ENCODE assay signal across 2 cellular contexts in the genomic region with DNA sequence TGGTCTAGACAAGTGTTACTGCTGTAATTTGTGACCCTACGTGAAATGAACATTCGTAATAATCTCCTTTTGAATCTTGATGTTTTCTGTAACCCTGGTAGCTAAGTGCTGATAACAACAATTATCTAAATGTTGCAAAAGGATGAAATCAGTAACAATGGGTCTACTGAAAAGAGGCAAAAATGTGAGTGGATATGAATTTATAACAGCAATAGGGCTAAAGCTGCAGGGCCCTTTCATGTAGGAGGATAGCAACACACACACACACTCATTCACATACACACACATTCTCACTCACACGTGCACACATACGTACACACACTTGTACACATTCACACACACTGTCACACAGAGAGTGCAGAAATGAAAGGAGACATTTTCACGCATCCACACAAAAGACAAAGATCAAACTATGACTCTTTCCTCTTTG.
TF ChIP-seq lines count a peak whose summit lies in the region.

No MANE protein-coding gene starts in this region.

TF ChIP-seq in SK-N-SH treated with all-trans-retinoic acid at 6 μM for 48 hours, 23 proteins besides CTCF, POLR2A, EP300 and RAD21 (continued from another document):
- TF ChIP-seq GLIS3 (CRISPR knock-in tag; IDR thresholded peaks at IDR 0.05) (no peak), ZNF565 (CRISPR knock-in tag; conservative IDR thresholded peaks at IDR 0.05; ENCODE audit: low read depth) (no peak)
- TF ChIP-seq, protein P1, sequence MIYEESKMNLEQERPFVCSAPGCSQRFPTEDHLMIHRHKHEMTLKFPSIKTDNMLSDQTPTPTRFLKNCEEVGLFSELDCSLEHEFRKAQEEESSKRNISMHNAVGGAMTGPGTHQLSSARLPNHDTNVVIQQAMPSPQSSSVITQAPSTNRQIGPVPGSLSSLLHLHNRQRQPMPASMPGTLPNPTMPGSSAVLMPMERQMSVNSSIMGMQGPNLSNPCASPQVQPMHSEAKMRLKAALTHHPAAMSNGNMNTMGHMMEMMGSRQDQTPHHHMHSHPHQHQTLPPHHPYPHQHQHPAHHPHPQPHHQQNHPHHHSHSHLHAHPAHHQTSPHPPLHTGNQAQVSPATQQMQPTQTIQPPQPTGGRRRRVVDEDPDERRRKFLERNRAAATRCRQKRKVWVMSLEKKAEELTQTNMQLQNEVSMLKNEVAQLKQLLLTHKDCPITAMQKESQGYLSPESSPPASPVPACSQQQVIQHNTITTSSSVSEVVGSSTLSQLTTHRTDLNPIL (CRISPR knock-in tag; IDR thresholded peaks at IDR 0.05; ENCODE audit: low read depth): no peak
- TF ChIP-seq, protein P2, sequence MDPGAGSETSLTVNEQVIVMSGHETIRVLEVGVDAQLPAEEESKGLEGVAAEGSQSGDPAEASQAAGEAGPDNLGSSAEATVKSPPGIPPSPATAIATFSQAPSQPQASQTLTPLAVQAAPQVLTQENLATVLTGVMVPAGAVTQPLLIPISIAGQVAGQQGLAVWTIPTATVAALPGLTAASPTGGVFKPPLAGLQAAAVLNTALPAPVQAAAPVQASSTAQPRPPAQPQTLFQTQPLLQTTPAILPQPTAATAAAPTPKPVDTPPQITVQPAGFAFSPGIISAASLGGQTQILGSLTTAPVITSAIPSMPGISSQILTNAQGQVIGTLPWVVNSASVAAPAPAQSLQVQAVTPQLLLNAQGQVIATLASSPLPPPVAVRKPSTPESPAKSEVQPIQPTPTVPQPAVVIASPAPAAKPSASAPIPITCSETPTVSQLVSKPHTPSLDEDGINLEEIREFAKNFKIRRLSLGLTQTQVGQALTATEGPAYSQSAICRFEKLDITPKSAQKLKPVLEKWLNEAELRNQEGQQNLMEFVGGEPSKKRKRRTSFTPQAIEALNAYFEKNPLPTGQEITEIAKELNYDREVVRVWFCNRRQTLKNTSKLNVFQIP (CRISPR knock-in tag; IDR thresholded peaks at IDR 0.05; ENCODE audit: borderline replicate concordance, low read depth): no peak

TF ChIP-seq in K562, 482 proteins besides CTCF, POLR2A, EP300 and RAD21 (continued from another document and continues in another):
- TF ChIP-seq, protein P3, sequence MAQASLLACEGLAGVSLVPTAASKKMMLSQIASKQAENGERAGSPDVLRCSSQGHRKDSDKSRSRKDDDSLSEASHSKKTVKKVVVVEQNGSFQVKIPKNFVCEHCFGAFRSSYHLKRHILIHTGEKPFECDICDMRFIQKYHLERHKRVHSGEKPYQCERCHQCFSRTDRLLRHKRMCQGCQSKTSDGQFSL (CRISPR knock-in tag; IDR thresholded peaks at IDR 0.05): no peak
- TF ChIP-seq, protein P3 (tag; IDR thresholded peaks at IDR 0.05): peak in 1 of 2 experiments; percentile 58; a peak in 1 of 4 replicates
- TF ChIP-seq RNF2 (IDR thresholded peaks at IDR 0.05) (0 out of 2 replicates have a peak, but pooled peaks have one; percentile 42), KHSRP (IDR thresholded peaks at IDR 0.05) (no peak), ZNF23 (CRISPR knock-in tag; IDR thresholded peaks at IDR 0.05) (no peak), PTTG1 (tag; IDR thresholded peaks at IDR 0.05; ENCODE audit: low read depth) (0 out of 2 replicates have a peak, but pooled peaks have one; percentile 12), SRF (CRISPR knock-in tag; IDR thresholded peaks at IDR 0.05) (peak in 1 of 2 experiments; percentile 65; a peak in 1 of 4 replicates), RBBP5 (IDR thresholded peaks at IDR 0.05; ENCODE audit: borderline replicate concordance, insufficient read depth, low read length, poor library complexity, severe bottlenecking) (no peak), SMAD3 (CRISPR knock-in tag; conservative IDR thresholded peaks at IDR 0.05) (peak; percentile 91), POLR2G (IDR thresholded peaks at IDR 0.05; ENCODE audit: low read depth, low read length) (peak; percentile 43; the same call in 1 of the 2 replicates), RFX7 (CRISPR knock-in tag; IDR thresholded peaks at IDR 0.05) (no peak), TAF7 (tag; IDR thresholded peaks at IDR 0.05) (no peak), ZBTB17 (CRISPR knock-in tag; IDR thresholded peaks at IDR 0.05) (0 out of 2 replicates have a peak, but pooled peaks have one; percentile 85), KLF1 (tag; IDR thresholded peaks at IDR 0.05) (no peak), RHOXF2B (CRISPR knock-in tag; conservative IDR thresholded peaks at IDR 0.05) (peak; percentile 84; the same call in 1 of the 2 replicates), ELF2 (CRISPR knock-in tag; IDR thresholded peaks at IDR 0.05) (peak; percentile 59; the same call in 1 of the 2 replicates), THRAP3 (IDR thresholded peaks at IDR 0.05; ENCODE audit: borderline replicate concordance) (no peak), SREBF1 (IDR thresholded peaks at IDR 0.05; ENCODE audit: borderline replicate concordance, low read depth, low read length) (no peak), ZNF75A (CRISPR knock-in tag; IDR thresholded peaks at IDR 0.05) (0 out of 2 replicates have a peak, but pooled peaks have one; percentile 29), GTF2A2 (tag; IDR thresholded peaks at IDR 0.05) (no peak), ZNF311 (CRISPR knock-in tag; IDR thresholded peaks at IDR 0.05) (peak; percentile 16; the same call in 1 of the 2 replicates), GATA2 (CRISPR knock-in tag; IDR thresholded peaks at IDR 0.05) (no peak), PHF21A (IDR thresholded peaks at IDR 0.05; ENCODE audit: borderline replicate concordance, low read depth) (no peak), CCNT2 (IDR thresholded peaks at IDR 0.05; ENCODE audit: borderline replicate concordance, extremely low read depth, insufficient read length, low read depth, low read length) (no peak), DDX20 (tag; IDR thresholded peaks at IDR 0.05; ENCODE audit: low read depth) (0 out of 2 replicates have a peak, but pooled peaks have one; percentile 67), PML (IDR thresholded peaks at IDR 0.05; ENCODE audit: low read length) (peak; percentile 90; the same call in 1 of the 2 replicates), GTF2E2 (tag; IDR thresholded peaks at IDR 0.05) (peak; percentile 99), NCOA1 (IDR thresholded peaks at IDR 0.05; ENCODE audit: low read depth) (no peak), PHF20 (IDR thresholded peaks at IDR 0.05; ENCODE audit: partially characterized antibody) (no peak), ZNF589 (CRISPR knock-in tag; IDR thresholded peaks at IDR 0.05; ENCODE audit: low read depth) (no peak; the same call in 1 of the 2 replicates), ZNF3 (CRISPR knock-in tag; IDR thresholded peaks at IDR 0.05) (0 out of 2 replicates have a peak, but pooled peaks have one; percentile 73), TEAD2 (tag; IDR thresholded peaks at IDR 0.05) (no peak), CBX1 (IDR thresholded peaks at IDR 0.05; ENCODE audit: low read depth) (peak; percentile 74; the same call in 1 of the 2 replicates), RBM15 (IDR thresholded peaks at IDR 0.05; ENCODE audit: insufficient read depth, low read length) (no peak), HNRNPUL1 (IDR thresholded peaks at IDR 0.05; ENCODE audit: low read length) (no peak)
- TF ChIP-seq, protein P4, sequence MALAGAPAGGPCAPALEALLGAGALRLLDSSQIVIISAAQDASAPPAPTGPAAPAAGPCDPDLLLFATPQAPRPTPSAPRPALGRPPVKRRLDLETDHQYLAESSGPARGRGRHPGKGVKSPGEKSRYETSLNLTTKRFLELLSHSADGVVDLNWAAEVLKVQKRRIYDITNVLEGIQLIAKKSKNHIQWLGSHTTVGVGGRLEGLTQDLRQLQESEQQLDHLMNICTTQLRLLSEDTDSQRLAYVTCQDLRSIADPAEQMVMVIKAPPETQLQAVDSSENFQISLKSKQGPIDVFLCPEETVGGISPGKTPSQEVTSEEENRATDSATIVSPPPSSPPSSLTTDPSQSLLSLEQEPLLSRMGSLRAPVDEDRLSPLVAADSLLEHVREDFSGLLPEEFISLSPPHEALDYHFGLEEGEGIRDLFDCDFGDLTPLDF (CRISPR knock-in tag; IDR thresholded peaks at IDR 0.05): no peak
- TF ChIP-seq, protein P5, sequence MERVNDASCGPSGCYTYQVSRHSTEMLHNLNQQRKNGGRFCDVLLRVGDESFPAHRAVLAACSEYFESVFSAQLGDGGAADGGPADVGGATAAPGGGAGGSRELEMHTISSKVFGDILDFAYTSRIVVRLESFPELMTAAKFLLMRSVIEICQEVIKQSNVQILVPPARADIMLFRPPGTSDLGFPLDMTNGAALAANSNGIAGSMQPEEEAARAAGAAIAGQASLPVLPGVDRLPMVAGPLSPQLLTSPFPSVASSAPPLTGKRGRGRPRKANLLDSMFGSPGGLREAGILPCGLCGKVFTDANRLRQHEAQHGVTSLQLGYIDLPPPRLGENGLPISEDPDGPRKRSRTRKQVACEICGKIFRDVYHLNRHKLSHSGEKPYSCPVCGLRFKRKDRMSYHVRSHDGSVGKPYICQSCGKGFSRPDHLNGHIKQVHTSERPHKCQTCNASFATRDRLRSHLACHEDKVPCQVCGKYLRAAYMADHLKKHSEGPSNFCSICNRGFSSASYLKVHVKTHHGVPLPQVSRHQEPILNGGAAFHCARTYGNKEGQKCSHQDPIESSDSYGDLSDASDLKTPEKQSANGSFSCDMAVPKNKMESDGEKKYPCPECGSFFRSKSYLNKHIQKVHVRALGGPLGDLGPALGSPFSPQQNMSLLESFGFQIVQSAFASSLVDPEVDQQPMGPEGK (CRISPR knock-in tag; IDR thresholded peaks at IDR 0.05; ENCODE audit: borderline replicate concordance): 0 out of 2 replicates have a peak, but pooled peaks have one; percentile 10
- TF ChIP-seq, protein P6, sequence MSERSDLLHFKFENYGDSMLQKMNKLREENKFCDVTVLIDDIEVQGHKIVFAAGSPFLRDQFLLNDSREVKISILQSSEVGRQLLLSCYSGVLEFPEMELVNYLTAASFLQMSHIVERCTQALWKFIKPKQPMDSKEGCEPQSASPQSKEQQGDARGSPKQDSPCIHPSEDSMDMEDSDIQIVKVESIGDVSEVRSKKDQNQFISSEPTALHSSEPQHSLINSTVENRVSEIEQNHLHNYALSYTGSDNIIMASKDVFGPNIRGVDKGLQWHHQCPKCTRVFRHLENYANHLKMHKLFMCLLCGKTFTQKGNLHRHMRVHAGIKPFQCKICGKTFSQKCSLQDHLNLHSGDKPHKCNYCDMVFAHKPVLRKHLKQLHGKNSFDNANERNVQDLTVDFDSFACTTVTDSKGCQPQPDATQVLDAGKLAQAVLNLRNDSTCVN (CRISPR knock-in tag; IDR thresholded peaks at IDR 0.05): peak; percentile 99
- TF ChIP-seq, protein P7, sequence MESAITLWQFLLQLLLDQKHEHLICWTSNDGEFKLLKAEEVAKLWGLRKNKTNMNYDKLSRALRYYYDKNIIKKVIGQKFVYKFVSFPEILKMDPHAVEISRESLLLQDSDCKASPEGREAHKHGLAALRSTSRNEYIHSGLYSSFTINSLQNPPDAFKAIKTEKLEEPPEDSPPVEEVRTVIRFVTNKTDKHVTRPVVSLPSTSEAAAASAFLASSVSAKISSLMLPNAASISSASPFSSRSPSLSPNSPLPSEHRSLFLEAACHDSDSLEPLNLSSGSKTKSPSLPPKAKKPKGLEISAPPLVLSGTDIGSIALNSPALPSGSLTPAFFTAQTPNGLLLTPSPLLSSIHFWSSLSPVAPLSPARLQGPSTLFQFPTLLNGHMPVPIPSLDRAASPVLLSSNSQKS (CRISPR knock-in tag; IDR thresholded peaks at IDR 0.05): peak; percentile 83; the same call in 1 of the 2 replicates
- TF ChIP-seq, protein P8, sequence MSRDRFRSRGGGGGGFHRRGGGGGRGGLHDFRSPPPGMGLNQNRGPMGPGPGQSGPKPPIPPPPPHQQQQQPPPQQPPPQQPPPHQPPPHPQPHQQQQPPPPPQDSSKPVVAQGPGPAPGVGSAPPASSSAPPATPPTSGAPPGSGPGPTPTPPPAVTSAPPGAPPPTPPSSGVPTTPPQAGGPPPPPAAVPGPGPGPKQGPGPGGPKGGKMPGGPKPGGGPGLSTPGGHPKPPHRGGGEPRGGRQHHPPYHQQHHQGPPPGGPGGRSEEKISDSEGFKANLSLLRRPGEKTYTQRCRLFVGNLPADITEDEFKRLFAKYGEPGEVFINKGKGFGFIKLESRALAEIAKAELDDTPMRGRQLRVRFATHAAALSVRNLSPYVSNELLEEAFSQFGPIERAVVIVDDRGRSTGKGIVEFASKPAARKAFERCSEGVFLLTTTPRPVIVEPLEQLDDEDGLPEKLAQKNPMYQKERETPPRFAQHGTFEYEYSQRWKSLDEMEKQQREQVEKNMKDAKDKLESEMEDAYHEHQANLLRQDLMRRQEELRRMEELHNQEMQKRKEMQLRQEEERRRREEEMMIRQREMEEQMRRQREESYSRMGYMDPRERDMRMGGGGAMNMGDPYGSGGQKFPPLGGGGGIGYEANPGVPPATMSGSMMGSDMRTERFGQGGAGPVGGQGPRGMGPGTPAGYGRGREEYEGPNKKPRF (IDR thresholded peaks at IDR 0.05; ENCODE audit: low read depth, low read length): no peak
- TF ChIP-seq, protein P9, sequence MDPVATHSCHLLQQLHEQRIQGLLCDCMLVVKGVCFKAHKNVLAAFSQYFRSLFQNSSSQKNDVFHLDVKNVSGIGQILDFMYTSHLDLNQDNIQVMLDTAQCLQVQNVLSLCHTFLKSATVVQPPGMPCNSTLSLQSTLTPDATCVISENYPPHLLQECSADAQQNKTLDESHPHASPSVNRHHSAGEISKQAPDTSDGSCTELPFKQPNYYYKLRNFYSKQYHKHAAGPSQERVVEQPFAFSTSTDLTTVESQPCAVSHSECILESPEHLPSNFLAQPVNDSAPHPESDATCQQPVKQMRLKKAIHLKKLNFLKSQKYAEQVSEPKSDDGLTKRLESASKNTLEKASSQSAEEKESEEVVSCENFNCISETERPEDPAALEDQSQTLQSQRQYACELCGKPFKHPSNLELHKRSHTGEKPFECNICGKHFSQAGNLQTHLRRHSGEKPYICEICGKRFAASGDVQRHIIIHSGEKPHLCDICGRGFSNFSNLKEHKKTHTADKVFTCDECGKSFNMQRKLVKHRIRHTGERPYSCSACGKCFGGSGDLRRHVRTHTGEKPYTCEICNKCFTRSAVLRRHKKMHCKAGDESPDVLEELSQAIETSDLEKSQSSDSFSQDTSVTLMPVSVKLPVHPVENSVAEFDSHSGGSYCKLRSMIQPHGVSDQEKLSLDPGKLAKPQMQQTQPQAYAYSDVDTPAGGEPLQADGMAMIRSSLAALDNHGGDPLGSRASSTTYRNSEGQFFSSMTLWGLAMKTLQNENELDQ (CRISPR knock-in tag; IDR thresholded peaks at IDR 0.05; ENCODE audit: borderline replicate concordance): no peak
